Comparison of ENCODE assay signal across 23 cellular contexts in genomic region chr5:90347462-90347861, GRCh38.
DNase-seq lines count a peak whose midpoint lies in the region; ATAC-seq and TF ChIP-seq lines count a peak whose summit lies in the region.
"Had no signal": no experiment of that assay in that cellular context is flagged by ENCODE, and none has a peak within 500 bp of the region (broad histone marks: within the 10 kb centered on the region; RNA-seq: fewer than 3 reads in every experiment).

No MANE protein-coding gene starts in this region.

- TF ChIP-seq CTCF in choroid plexus epithelial cell (conservative IDR thresholded peaks at IDR 0.05; ENCODE audit: low read depth, low read length): no peak

- DNase-seq in choroid plexus epithelial cell (ENCODE audit: low read depth) (peak; percentile 2), NCI-H2196 (lab: John Stamatoyannopoulos, UW; ENCODE audit: unreplicated experiment) (no peak), DMS 273 (lab: John Stamatoyannopoulos, UW; ENCODE audit: unreplicated experiment) (no peak)
- DNase-seq in activated T-cell treated with anti-CD3 and anti-CD28 coated beads, Interleukin-2, amount 50 U/mL, for 48 hours: no peak
- no peak for DNase-seq in effector CD8-positive, alpha-beta T cell (lab: John Stamatoyannopoulos, UW)
- DNase-seq: activated CD4-positive, CD25-positive, alpha-beta regulatory T cell; activated CD8-positive, alpha-beta memory T cell treated with anti-CD3 and anti-CD28 coated beads, Interleukin-2, amount 10 ng/mL, durations not matched to agents 7 days and 5 days; anterior cingulate cortex; BE2C; cerebellar nuclear complex; endodermal cell; GM23248; hippocampal formation; KBM-7; NCI-H1417; NCI-H446 treated with DMSO at 0.1 percent for 48 hours; Right ventricle myocardium superior; spleen; trophoblast cell had no signal

- ATAC-seq in GM18870 (IDR thresholded peaks at IDR 0.05; ENCODE audit: unreplicated experiment) (peak; percentile 58), GM21529 (IDR thresholded peaks at IDR 0.05; ENCODE audit: unreplicated experiment) (peak; percentile 77), HG03108 (IDR thresholded peaks at IDR 0.05; ENCODE audit: unreplicated experiment) (peak; percentile 81)
- ATAC-seq: activated CD8-positive, alpha-beta memory T cell treated with anti-CD3 and anti-CD28 coated beads, Interleukin-2, amount 10 ng/mL, durations not matched to agents 7 days and 5 days; stimulated activated effector memory CD8-positive, alpha-beta T cell treated with anti-CD3 and anti-CD28 coated beads, Interleukin-12 subunit alpha, Interleukin-12 subunit beta, amount 100 ng/mL, for 72 hours had no signal

- no peak overlapping the region for H3K4me3 ChIP-seq in choroid plexus epithelial cell (ENCODE audit: low read depth, low read length)
- H3K4me3 ChIP-seq: GM23248, spleen had no signal
